35 cellular contexts compared by ENCODE assay signal in genomic region chr19:54739587-54740497, GRCh38. TPM values are rescaled to one million over a fixed set of nuclear protein-coding genes. Genes with fewer than 3 reads are reported as not detected.
"Had no signal": no experiment of that assay in that cellular context is flagged by ENCODE, and none has a peak within 500 bp of the region (broad histone marks: within the 10 kb centered on the region; RNA-seq: fewer than 3 reads in every experiment).

No MANE protein-coding gene starts in this region.

- H3K9me3 ChIP-seq: esophagus squamous epithelium, heart right ventricle, lower lobe of right lung, neutrophil, prostate gland, right atrium auricular region, stomach, thyroid gland had no signal

- H3K27me3 ChIP-seq: esophagus squamous epithelium, neutrophil, right atrium auricular region, thyroid gland had no signal

- H3K9me3 Mint-ChIP-seq: effector memory CD8-positive, alpha-beta T cell; stimulated activated naive B cell treated with anti-CD40 and anti-IgM and Interleukin-4, amounts not matched to agents 10 μg/mL and 1 μg/mL and 100 μg/mL, for 72 hours had no signal

- DNase-seq: cerebellar nuclear complex; cortex of kidney; effector memory CD8-positive, alpha-beta T cell; erythroblast; esophagus squamous epithelium; foreskin melanocyte; glutamatergic neuron; heart right ventricle; hippocampal formation; islet precursor cell; kidney glomerular epithelial cell; left colon; left ventricle myocardium inferior; lower lobe of right lung; naive thymus-derived CD8-positive, alpha-beta T cell; stimulated activated CD4-positive, alpha-beta T cell treated with anti-CD3 and anti-CD28 coated beads, Interleukin-12 subunit alpha, Interleukin-12 subunit beta, amount 100 ng/mL, for 4 hours; stimulated activated CD4-positive, alpha-beta T cell treated with anti-CD3 and anti-CD28 coated beads, Interleukin-1b, Interleukin-23, amount 100 ng/mL, for 48 hours; stimulated activated CD4-positive, alpha-beta T cell treated with anti-CD3 and anti-CD28 coated beads, Interleukin-4, amount 100 ng/mL, for 1 hour; stimulated activated naive B cell treated with anti-CD40 and anti-IgM and Interleukin-4, amounts not matched to agents 10 μg/mL and 1 μg/mL and 100 μg/mL, for 72 hours; stomach; thyroid gland; trophoblast cell had no signal

- H3K4me3 Mint-ChIP-seq: naive thymus-derived CD8-positive, alpha-beta T cell; neural crest cell; stimulated activated naive B cell treated with anti-CD40 and anti-IgM and Interleukin-4, amounts not matched to agents 10 μg/mL and 1 μg/mL and 100 μg/mL, for 72 hours had no signal

- H3K4me3 ChIP-seq: esophagus squamous epithelium, heart right ventricle, left ventricle myocardium inferior, lower lobe of right lung, prostate gland, right atrium auricular region, smooth muscle cell, stomach, thyroid gland had no signal

- H3K27ac ChIP-seq: esophagus squamous epithelium, heart right ventricle, left ventricle myocardium inferior, lower lobe of right lung, neutrophil, prostate gland, right atrium auricular region, stomach, thyroid gland had no signal

- H3K36me3 Mint-ChIP-seq: naive thymus-derived CD8-positive, alpha-beta T cell; stimulated activated naive B cell treated with anti-CD40 and anti-IgM and Interleukin-4, amounts not matched to agents 10 μg/mL and 1 μg/mL and 100 μg/mL, for 72 hours had no signal

- H3K27ac Mint-ChIP-seq: stimulated activated naive B cell treated with anti-CD40 and anti-IgM and Interleukin-4, amounts not matched to agents 10 μg/mL and 1 μg/mL and 100 μg/mL, for 72 hours had no signal

- H3K4me2 ChIP-seq: smooth muscle cell had no signal

- ATAC-seq: effector memory CD8-positive, alpha-beta T cell; heart right ventricle; left colon; naive thymus-derived CD8-positive, alpha-beta T cell; sciatic nerve; stimulated activated naive B cell treated with anti-CD40 and anti-IgM and Interleukin-4, amounts not matched to agents 10 μg/mL and 1 μg/mL and 100 μg/mL, for 72 hours had no signal

- H3K36me3 ChIP-seq: esophagus squamous epithelium, heart right ventricle, left ventricle myocardium inferior, lower lobe of right lung, neutrophil, prostate gland, right atrium auricular region, stomach, thyroid gland had no signal

- H3K4me1 ChIP-seq: esophagus squamous epithelium, heart right ventricle, left ventricle myocardium inferior, lower lobe of right lung, prostate gland, right atrium auricular region, stomach, thyroid gland had no signal

- H3K4me1 Mint-ChIP-seq: neural crest cell; stimulated activated naive B cell treated with anti-CD40 and anti-IgM and Interleukin-4, amounts not matched to agents 10 μg/mL and 1 μg/mL and 100 μg/mL, for 72 hours had no signal

RNA-seq across cellular contexts. Expression of gene KIR2DL3, which starts 1.5 kb away (rescaled TPM):
- total RNA-seq: dermis microvascular lymphatic vessel endothelial cell, esophagus squamous epithelium, left colon, left ventricle myocardium inferior, mesenteric fat pad, myocyte, neural crest cell, osteoblast, prostate gland, right atrium auricular region, sciatic nerve, smooth muscle cell, stomach, subcutaneous adipose tissue, temporal lobe, thyroid gland, urinary bladder had no signal

RNA-seq across cellular contexts. Expression of gene KIR3DL3, which starts 15.6 kb away (rescaled TPM):
- total RNA-seq: dermis microvascular lymphatic vessel endothelial cell; esophagus squamous epithelium; heart right ventricle; left colon; left ventricle myocardium inferior; lower lobe of right lung; mesenteric fat pad; myocyte; naive thymus-derived CD8-positive, alpha-beta T cell; neural crest cell; osteoblast; prostate gland; right atrium auricular region; sciatic nerve; smooth muscle cell; stomach; subcutaneous adipose tissue; temporal lobe; thyroid gland; urinary bladder had no signal

RNA-seq across cellular contexts. Expression of gene KIR2DL1, which starts 29.8 kb away (rescaled TPM):
- total RNA-seq: dermis microvascular lymphatic vessel endothelial cell; esophagus squamous epithelium; left colon; left ventricle myocardium inferior; mesenteric fat pad; myocyte; naive thymus-derived CD8-positive, alpha-beta T cell; neural crest cell; osteoblast; prostate gland; right atrium auricular region; sciatic nerve; smooth muscle cell; stomach; subcutaneous adipose tissue; temporal lobe; thyroid gland; urinary bladder had no signal
